8 cellular contexts compared by ENCODE assay signal in genomic region chr5:119340597-119341218, GRCh38. TPM values are rescaled to one million over a fixed set of nuclear protein-coding genes. Genes with fewer than 3 reads are reported as not detected.
A peak's percentile ranks its signal among the peaks of the same experiment; 100 is the strongest.
DNase-seq lines count a peak whose midpoint lies in the region; ATAC-seq, FAIRE-seq and TF ChIP-seq lines count a peak whose summit lies in the region.

No MANE protein-coding gene starts in this region.

- H3K36me3 ChIP-seq in neuronal stem cell (replicated peaks in 1 of 2; ENCODE audit: control insufficient read depth in 2 of 2, insufficient read depth in 2 of 2, low read length in 2 of 2), result no peaks in the 10 kb centered on the region

- H3K4me1 Mint-ChIP-seq in stimulated activated effector memory CD8-positive, alpha-beta T cell treated with anti-CD3 and anti-CD28 coated beads, Interleukin-12 subunit alpha, Interleukin-12 subunit beta, amount 100 ng/mL, for 72 hours, result peaks cover 96% of the 10 kb centered on the region

- no peaks in the 10 kb centered on the region for H3K79me1 ChIP-seq in neuronal stem cell (ENCODE audit: low read depth, low read length)

- H3K4me1 ChIP-seq in neuronal stem cell (ENCODE audit: control insufficient read depth in 2 of 2, insufficient read depth in 1 of 2, low read depth in 1 of 2, low read length in 2 of 2), result peaks cover 0 to 4% of the 10 kb centered on the region in 2 donors

- no peak overlapping the region for H2BK12ac ChIP-seq in neuronal stem cell (ENCODE audit: low read length)

- no peak overlapping the region for H2AK5ac ChIP-seq in neuronal stem cell (ENCODE audit: low read depth, low read length)

- no peak overlapping the region for H4K8ac ChIP-seq in neuronal stem cell (ENCODE audit: low read depth, low read length)

- no peaks in the 10 kb centered on the region for H3K9me3 Mint-ChIP-seq in stimulated activated effector memory CD8-positive, alpha-beta T cell treated with anti-CD3 and anti-CD28 coated beads, Interleukin-12 subunit alpha, Interleukin-12 subunit beta, amount 100 ng/mL, for 72 hours

- H3K27ac Mint-ChIP-seq in stimulated activated effector memory CD8-positive, alpha-beta T cell treated with anti-CD3 and anti-CD28 coated beads, Interleukin-12 subunit alpha, Interleukin-12 subunit beta, amount 100 ng/mL, for 72 hours, result peak overlapping the region; percentile 92

- no peak for FAIRE-seq in D721Med (lab: Jason Lieb, UNC)

- no peak for TF ChIP-seq CTCF in D721Med (IDR thresholded peaks at IDR 0.05; ENCODE audit: insufficient read depth, missing control alignments)

- H3K14ac ChIP-seq in neuronal stem cell (ENCODE audit: low read length), result no peak overlapping the region

- no peak overlapping the region for H2BK5ac ChIP-seq in neuronal stem cell (ENCODE audit: low read length)

- H3K9me3 ChIP-seq in neuronal stem cell (replicated peaks in 1 of 2; ENCODE audit: control insufficient read depth in 2 of 2, insufficient read depth in 1 of 2, low read depth in 1 of 2, low read length in 2 of 2), result no peaks in the 10 kb centered on the region

- H4K91ac ChIP-seq in neuronal stem cell (ENCODE audit: low read depth, low read length, poor library complexity), result no peak overlapping the region

- H3K4me2 ChIP-seq in neuronal stem cell (ENCODE audit: insufficient read depth, low read length, poor library complexity, severe bottlenecking), result no peak overlapping the region

- no peak overlapping the region for H3K4me3 ChIP-seq in neuronal stem cell (ENCODE audit: low read length in 2 of 2)

- H2BK120ac ChIP-seq in neuronal stem cell (ENCODE audit: low read depth, low read length), result no peak overlapping the region

- no peak overlapping the region for H3K9ac ChIP-seq in neuronal stem cell (ENCODE audit: low read depth, low read length, poor library complexity)

- H3K27me3 ChIP-seq in neuronal stem cell (ENCODE audit: control insufficient read depth in 3 of 3, insufficient read depth in 3 of 3, low read depth in 1 of 3, low read length in 3 of 3), result no peaks in the 10 kb centered on the region

- H2AFZ ChIP-seq in neuronal stem cell (ENCODE audit: low read length), result no peak overlapping the region

- no CpG with 5 or more reads among the region's 11 CpGs for WGBS in neuronal stem cell (ENCODE audit: extremely low coverage in 2 of 2, insufficient read length in 2 of 2, insufficient replicate concordance in 1 of 2), 2 donors

- no peak overlapping the region for H3K4ac ChIP-seq in neuronal stem cell (ENCODE audit: low read length)

- H3K23ac ChIP-seq in neuronal stem cell (ENCODE audit: low read depth, low read length, poor library complexity), result no peak overlapping the region

- DNase-seq in stimulated activated CD4-positive, alpha-beta T cell treated with anti-CD3 and anti-CD28 coated beads, Interleukin-1b, Interleukin-23, amount 100 ng/mL, for 48 hours, result peak; percentile 56
- no peak for DNase-seq in stimulated activated CD4-positive, alpha-beta T cell treated with anti-CD3 and anti-CD28 coated beads, Interleukin-12 subunit alpha, Interleukin-12 subunit beta, amount 100 ng/mL, for 4 hours
- peak; percentile 62 for DNase-seq in activated CD4-positive, alpha-beta T cell treated with anti-CD3 and anti-CD28 coated beads for 48 hours
- peak in 1 of 2 donors; percentile 84 for DNase-seq in stimulated activated effector memory CD8-positive, alpha-beta T cell treated with anti-CD3 and anti-CD28 coated beads, Interleukin-12 subunit alpha, Interleukin-12 subunit beta, amount 100 ng/mL, for 72 hours (ENCODE audit: low spot score in 2 of 2)
- no peak for DNase-seq in D721Med (ENCODE audit: insufficient read length, low spot score)
- no peak for DNase-seq in neuronal stem cell (ENCODE audit: low spot score)
- no peak for DNase-seq in T-helper 9 cell

- peak overlapping the region; percentile 79 for H3K4me3 Mint-ChIP-seq in stimulated activated effector memory CD8-positive, alpha-beta T cell treated with anti-CD3 and anti-CD28 coated beads, Interleukin-12 subunit alpha, Interleukin-12 subunit beta, amount 100 ng/mL, for 72 hours

- H3K27ac ChIP-seq in neuronal stem cell (replicated peaks; ENCODE audit: low read length), result no peak overlapping the region

- H3K36me3 Mint-ChIP-seq in stimulated activated effector memory CD8-positive, alpha-beta T cell treated with anti-CD3 and anti-CD28 coated beads, Interleukin-12 subunit alpha, Interleukin-12 subunit beta, amount 100 ng/mL, for 72 hours, result peaks cover 58% of the 10 kb centered on the region

- no peak overlapping the region for H3K18ac ChIP-seq in neuronal stem cell (ENCODE audit: low read length)

- no peak overlapping the region for H2BK15ac ChIP-seq in neuronal stem cell (ENCODE audit: low read length)

- ATAC-seq in HG03139 (IDR thresholded peaks at IDR 0.05; ENCODE audit: unreplicated experiment), result peak; percentile 63
- peak; percentile 19 for ATAC-seq in stimulated activated effector memory CD8-positive, alpha-beta T cell treated with anti-CD3 and anti-CD28 coated beads, Interleukin-12 subunit alpha, Interleukin-12 subunit beta, amount 100 ng/mL, for 72 hours

RNA-seq across cellular contexts. Expression of gene TNFAIP8, which starts 15.1 kb away (rescaled TPM):
- 13.5 TPM for polyA plus RNA-seq in neuronal stem cell (2013, experiment 1 of 2)
- polyA plus RNA-seq in neuronal stem cell (2013, experiment 2 of 2), result 13.8 TPM

Comparison
In these comparisons a context has a peak if more than half of its experiments do, and no peak if none do; other contexts are left out.
1. DNase-seq: peak in stimulated activated CD4-positive, alpha-beta T cell treated with anti-CD3 and anti-CD28 coated beads, Interleukin-1b, Interleukin-23, amount 100 ng/mL, for 48 hours (single experiment) and activated CD4-positive, alpha-beta T cell treated with anti-CD3 and anti-CD28 coated beads for 48 hours (single experiment); none in stimulated activated CD4-positive, alpha-beta T cell treated with anti-CD3 and anti-CD28 coated beads, Interleukin-12 subunit alpha, Interleukin-12 subunit beta, amount 100 ng/mL, for 4 hours (single experiment), D721Med (single experiment), neuronal stem cell (single experiment) and T-helper 9 cell (single experiment).